Comparison of ENCODE assay signal across 8 cellular contexts in genomic region chr3:27712136-27713065, GRCh38. TPM values are rescaled to one million over a fixed set of nuclear protein-coding genes. Genes with fewer than 3 reads are reported as not detected.
A peak's percentile ranks its signal among the peaks of the same experiment; 100 is the strongest.
DNase-seq lines count a peak whose midpoint lies in the region; ATAC-seq, FAIRE-seq and TF ChIP-seq lines count a peak whose summit lies in the region.

No MANE protein-coding gene starts in this region.

- H4K20me1 ChIP-seq in SU-DHL-6 (ENCODE audit: low read depth, low read length) = no peaks in the 10 kb centered on the region

- TF ChIP-seq CTCF in SU-DHL-6 (IDR thresholded peaks at IDR 0.05; ENCODE audit: insufficient read depth, low read length, poor library complexity, severe bottlenecking) (peak; percentile 49), heart right ventricle (IDR thresholded peaks at IDR 0.05) (peak; percentile 48 to 85 (median 80)), progenitor cell of endocrine pancreas (IDR thresholded peaks at IDR 0.05; ENCODE audit: unreplicated experiment) (peak; percentile 77)

- no peaks in the 10 kb centered on the region for H3K27me3 ChIP-seq in SU-DHL-6 (ENCODE audit: low read length)
- H3K27me3 ChIP-seq in adipocyte (replicated peaks; ENCODE audit: control insufficient read depth, insufficient read depth, low read length) = peaks cover 16% of the 10 kb centered on the region
- H3K27me3 ChIP-seq in heart right ventricle = peaks cover 0 to 89% (median 63%) of the 10 kb centered on the region in 7 donors

- FAIRE-seq in urothelium cell line (lab: Jason Lieb, UNC) = no peak

- peaks cover 27% of the 10 kb centered on the region for H3K4me1 ChIP-seq in adipocyte (ENCODE audit: control insufficient read depth, insufficient read depth, low read length)
- peaks cover 5 to 33% (median 22%) of the 10 kb centered on the region in 9 donors for H3K4me1 ChIP-seq in heart right ventricle

- H3K9me3 ChIP-seq in SU-DHL-6 (ENCODE audit: insufficient read depth, low read length) (no peaks in the 10 kb centered on the region), adipocyte (ENCODE audit: control insufficient read depth, low read length) (no peaks in the 10 kb centered on the region), heart right ventricle (no peaks in the 10 kb centered on the region)

- H2AFZ ChIP-seq in SU-DHL-6 (ENCODE audit: low read depth, low read length, severe bottlenecking) = peak overlapping the region; percentile 49

- peaks cover 73% of the 10 kb centered on the region for H3K27me3 Mint-ChIP-seq in progenitor cell of endocrine pancreas

- DNase-seq in GF-D8 (lab: John Stamatoyannopoulos, UW) (peak; percentile 23), H4 (ENCODE audit: low spot score) (peak; percentile 63), LHCN-M2 (ENCODE audit: low read depth) (peak; percentile 77), adipocyte (ENCODE audit: low read depth) (peak; percentile 93), heart right ventricle (peak; percentile 72 to 73), progenitor cell of endocrine pancreas (ENCODE audit: low spot score, unreplicated experiment) (peak; percentile 62), urothelium cell line (ENCODE audit: low spot score) (peak; percentile 36)

- H3K79me2 ChIP-seq in SU-DHL-6 (ENCODE audit: insufficient read depth, low read length) = no peaks in the 10 kb centered on the region

- H3K27ac ChIP-seq in SU-DHL-6 (ENCODE audit: low read depth, low read length) = no peak overlapping the region
- peak overlapping the region in 1 of 10 donors; percentile 80 for H3K27ac ChIP-seq in heart right ventricle

- 0 to 1% methylated on average over 49 of the region's 49 CpGs for WGBS in heart right ventricle, 2 donors

- H3K9me3 Mint-ChIP-seq in progenitor cell of endocrine pancreas (ENCODE audit: low read depth) = no peaks in the 10 kb centered on the region

- peak overlapping the region; percentile 17 for H3K27ac Mint-ChIP-seq in progenitor cell of endocrine pancreas

- H3K9ac ChIP-seq in SU-DHL-6 (ENCODE audit: low read length) = no peak overlapping the region
- peak overlapping the region; percentile 73 for H3K9ac ChIP-seq in adipocyte (ENCODE audit: low read length)

- intact Hi-C loops in heart right ventricle (cut with DNase I) = loop anchor here in 9 of 10 donors (1.0 to 10.0 kb wide), 9 partner anchors 572 to 618 kb away; no protein-coding TSS in a partner anchor

- H3K4me1 Mint-ChIP-seq in progenitor cell of endocrine pancreas (ENCODE audit: low read depth) = peaks cover 18% of the 10 kb centered on the region

- H3K36me3 ChIP-seq in SU-DHL-6 (ENCODE audit: low read length) (no peaks in the 10 kb centered on the region), adipocyte (ENCODE audit: control insufficient read depth, insufficient read depth, low read length, severe bottlenecking) (no peaks in the 10 kb centered on the region), heart right ventricle (no peaks in the 10 kb centered on the region)

- peak; percentile 93 to 97 (median 96) for ATAC-seq in heart right ventricle

- no peaks in the 10 kb centered on the region for H3K36me3 Mint-ChIP-seq in progenitor cell of endocrine pancreas (ENCODE audit: insufficient read depth)

- no peak overlapping the region for H3K4me3 ChIP-seq in SU-DHL-6 (ENCODE audit: insufficient read depth, low read length, poor library complexity, severe bottlenecking)
- peak overlapping the region; percentile 92 for H3K4me3 ChIP-seq in adipocyte (ENCODE audit: low read length)
- H3K4me3 ChIP-seq in heart right ventricle = peak overlapping the region; percentile 43 to 69 (median 60)

- no peaks in the 10 kb centered on the region for H3F3A ChIP-seq in SU-DHL-6 (ENCODE audit: insufficient read depth)

- H3K4me2 ChIP-seq in SU-DHL-6 (ENCODE audit: low read depth, low read length, poor library complexity, severe bottlenecking) = no peak overlapping the region

- peak overlapping the region; percentile 81 for H3K4me3 Mint-ChIP-seq in progenitor cell of endocrine pancreas (ENCODE audit: low read depth)

- H3K9me2 ChIP-seq in SU-DHL-6 (replicated peaks; ENCODE audit: insufficient read depth, low read length) = no peaks in the 10 kb centered on the region

RNA-seq across cellular contexts. Expression of gene EOMES, which starts 9.7 kb away (rescaled TPM):
- total RNA-seq in H4 (2014; rRNA removed; shearing (Covaris generic)) = 0.17 TPM in 1 of 2 replicates, not detected in the other
- total RNA-seq in LHCN-M2 (2014; rRNA removed) (not detected in 2 replicates), heart right ventricle (under 1 TPM in 7 of 10 donors, not detected in 3; 0.09 to 0.76 (median 0.19) TPM), progenitor cell of endocrine pancreas (0.11 TPM in 1 of 2 replicates, not detected in the other)
- not detected for polyA plus RNA-seq in LHCN-M2 (2012)
- polyA plus RNA-seq in heart right ventricle = under 1 TPM; 0.01 to 0.07 TPM

Comparison
In these comparisons a context has a peak if more than half of its experiments do, and no peak if none do; other contexts are left out.
1. DNase-seq: peak in every context shown above with its lines; median percentile 93 in adipocyte; 77 in LHCN-M2; 72 in heart right ventricle; 63 in H4; 62 in progenitor cell of endocrine pancreas; 36 in urothelium cell line; 23 in GF-D8.